Comparison of ENCODE assay signal across 35 cellular contexts in genomic region chr5:6049662-6050061, GRCh38.
DNase-seq lines count a peak whose midpoint lies in the region; ATAC-seq, FAIRE-seq and TF ChIP-seq lines count a peak whose summit lies in the region.
"Had no signal": no experiment of that assay in that cellular context is flagged by ENCODE, and none has a peak within 500 bp of the region (broad histone marks: within the 10 kb centered on the region; RNA-seq: fewer than 3 reads in every experiment).

No MANE protein-coding gene starts in this region.

- in situ Hi-C loops in HepG2 (cut with HindIII; ENCODE audit: extremely low pct_ligation_motif_present, low pct_unique_long_range_greater_than_20kb), result no loop called here
- in situ Hi-C loops in GM12878 (cut with MboI), result no loop called here
- in situ Hi-C loops in K562 (cut with MboI), result no loop called here

- SMC1A ChIA-PET in GM12878 (lab: Charles Lee; ENCODE audit: uncharacterized antibody, unreplicated experiment), result interaction anchor here (1.1 kb wide), 1 partner anchor 67 kb away, joined by 3 read pairs; no protein-coding TSS in a partner anchor

- no peak overlapping the region for H3K4me3 ChIP-seq in HepG2 (replicated peaks in 1 of 3; ENCODE audit: insufficient read depth in 1 of 3, low read depth in 2 of 3, low read length in 3 of 3)
- no peak overlapping the region for H3K4me3 ChIP-seq in right lobe of liver
- no peak overlapping the region for H3K4me3 ChIP-seq in GM12878
- no peak overlapping the region for H3K4me3 ChIP-seq in K562
- no peak overlapping the region for H3K4me3 ChIP-seq in effector memory CD4-positive, alpha-beta T cell (ENCODE audit: insufficient read depth, low read depth, low read length, poor library complexity, severe bottlenecking)
- H3K4me3 ChIP-seq: A549; BLaER1; BLaER1 treated with 17β-estradiol and CSF1 and Interleukin-3, amounts not matched to agents 10 nM and 100 nM had no signal

- H3K27me3 ChIP-seq in HepG2 (ENCODE audit: control insufficient read depth in 1 of 2, insufficient read depth in 2 of 2, low read length in 2 of 2), result 0 out of 5 replicates have a peak, but pooled peaks cover 0 to 8% of the 10 kb centered on the region in 2 experiments
- H3K27me3 ChIP-seq in right lobe of liver, result no peaks in the 10 kb centered on the region
- no peaks in the 10 kb centered on the region; a peak in 1 of 4 replicates for H3K27me3 ChIP-seq in GM12878 (replicated peaks in 1 of 2; ENCODE audit: control insufficient read depth in 2 of 2, insufficient read depth in 2 of 2, low read length in 1 of 2)
- peaks cover 10 to 16% of the 10 kb centered on the region in 2 experiments; a peak in 3 of 5 replicates for H3K27me3 ChIP-seq in K562 (ENCODE audit: control insufficient read depth in 2 of 2, insufficient read depth in 2 of 2, low read length in 2 of 2)
- H3K27me3 ChIP-seq in effector memory CD4-positive, alpha-beta T cell (replicated peaks; ENCODE audit: control insufficient read depth, insufficient read depth, low read length, poor library complexity, severe bottlenecking), result no peaks in the 10 kb centered on the region
- H3K27me3 ChIP-seq: BE2C; BLaER1; BLaER1 treated with 17β-estradiol and CSF1 and Interleukin-3, amounts not matched to agents 10 nM and 100 nM had no signal

- intact Hi-C loops in HepG2 (cut with micrococcal nuclease; ENCODE audit: unreplicated experiment) (no loop called here), right lobe of liver (cut with DNase I) (no loop called here), GM12878 (cut with micrococcal nuclease; ENCODE audit: unreplicated experiment) (no loop called here), K562 (cut with micrococcal nuclease) (no loop called here)

- FAIRE-seq in HepG2 (lab: Jason Lieb, UNC), result no peak
- no peak for FAIRE-seq in GM12878 (lab: Jason Lieb, UNC)
- FAIRE-seq in K562 (lab: Jason Lieb, UNC), result no peak
- peak; percentile 48 for FAIRE-seq in frontal cortex (lab: Jason Lieb, UNC)
- FAIRE-seq: A204.1, A549, D721Med had no signal

- no peaks in the 10 kb centered on the region for H3K4me1 ChIP-seq in HepG2 (ENCODE audit: insufficient read depth, low read length)
- no peaks in the 10 kb centered on the region for H3K4me1 ChIP-seq in right lobe of liver
- no peaks in the 10 kb centered on the region for H3K4me1 ChIP-seq in GM12878 (ENCODE audit: control insufficient read depth, insufficient read depth, low read length)
- H3K4me1 ChIP-seq in K562 (replicated peaks in 1 of 2; ENCODE audit: control insufficient read depth in 2 of 2, insufficient read depth in 2 of 2, low read length in 2 of 2), result no peaks in the 10 kb centered on the region
- H3K4me1 ChIP-seq in effector memory CD4-positive, alpha-beta T cell (ENCODE audit: control insufficient read depth, insufficient read depth, low read length, poor library complexity, severe bottlenecking), result no peaks in the 10 kb centered on the region
- H3K4me1 ChIP-seq: A549, BE2C, BLaER1, Caco-2 had no signal

- H2AFZ ChIP-seq in HepG2 (ENCODE audit: low read length) (no peak overlapping the region), GM12878 (ENCODE audit: control insufficient read depth, low read depth, low read length) (no peak overlapping the region), K562 (ENCODE audit: low read depth, low read length) (no peak overlapping the region)

- H3K27ac ChIP-seq in HepG2 (ENCODE audit: extremely low read length, insufficient read depth, low read length) (no peak overlapping the region), right lobe of liver (no peak overlapping the region), GM12878 (ENCODE audit: control insufficient read depth, insufficient read depth) (no peak overlapping the region), K562 (ENCODE audit: extremely low read depth, low read depth, low read length) (no peak overlapping the region)
- no peak overlapping the region for H3K27ac ChIP-seq in effector memory CD4-positive, alpha-beta T cell (ENCODE audit: insufficient read depth, low read length, poor library complexity, severe bottlenecking)
- H3K27ac ChIP-seq: 22Rv1; A549; BLaER1; BLaER1 treated with 17β-estradiol and CSF1 and Interleukin-3, amounts not matched to agents 10 nM and 100 nM; C4-2B had no signal

- CTCF ChIA-PET in HepG2 (lab: Yijun Ruan, JAX; ENCODE audit: low intra/inter-chr PET ratio, low total read pairs) (no interaction called here), GM12878 (lab: Yijun Ruan, JAX) (no interaction called here), K562 (lab: Yijun Ruan, JAX; ENCODE audit: low intra/inter-chr PET ratio) (no interaction called here)

- H3K36me3 ChIP-seq in HepG2 (replicated peaks in 1 of 2; ENCODE audit: control insufficient read depth in 1 of 2, insufficient read depth in 2 of 2, low read length in 2 of 2) (no peaks in the 10 kb centered on the region), right lobe of liver (no peaks in the 10 kb centered on the region), GM12878 (ENCODE audit: control insufficient read depth in 2 of 2, insufficient read depth in 2 of 2, low read length in 1 of 2) (no peaks in the 10 kb centered on the region), K562 (ENCODE audit: control insufficient read depth, insufficient read depth, low read length) (no peaks in the 10 kb centered on the region)
- no peaks in the 10 kb centered on the region for H3K36me3 ChIP-seq in effector memory CD4-positive, alpha-beta T cell (ENCODE audit: control insufficient read depth, insufficient read depth, low read length)
- H3K36me3 ChIP-seq: BE2C; BLaER1; BLaER1 treated with 17β-estradiol and CSF1 and Interleukin-3, amounts not matched to agents 10 nM and 100 nM had no signal

- H3K79me2 ChIP-seq in HepG2 (ENCODE audit: insufficient read depth, low read length), result no peaks in the 10 kb centered on the region
- no peaks in the 10 kb centered on the region for H3K79me2 ChIP-seq in GM12878 (ENCODE audit: control insufficient read depth, insufficient read depth, low read length)
- H3K79me2 ChIP-seq in K562 (ENCODE audit: control insufficient read depth, insufficient read depth, low read length), result no peaks in the 10 kb centered on the region

- TF ChIP-seq CTCF in HepG2 (CRISPR knock-in tag; IDR thresholded peaks at IDR 0.05), result no peak
- TF ChIP-seq CTCF in right lobe of liver (IDR thresholded peaks at IDR 0.05), result no peak
- TF ChIP-seq CTCF in GM12878 (IDR thresholded peaks at IDR 0.05 in 2 of 3, conservative IDR thresholded peaks at IDR 0.05 in 1 of 3; ENCODE audit: control insufficient read depth in 2 of 3, extremely low read depth in 1 of 3, insufficient read depth in 1 of 3, low read depth in 3 of 3, low read length in 3 of 3), result no peak
- no peak for TF ChIP-seq CTCF in K562 (IDR thresholded peaks at IDR 0.05 in 2 of 3, conservative IDR thresholded peaks at IDR 0.05 in 1 of 3; ENCODE audit: insufficient read depth in 2 of 3, low read depth in 1 of 3, low read length in 3 of 3)

- POLR2A ChIA-PET in HepG2 (lab: Yijun Ruan, JAX) (no interaction called here), GM12878 (lab: Charles Lee) (no interaction called here), K562 (lab: Yijun Ruan, JAX) (no interaction called here)

- RAD21 ChIA-PET in GM12878 (lab: Charles Lee; ENCODE audit: unreplicated experiment), result no interaction called here

- TF ChIP-seq RAD21 in HepG2 (CRISPR knock-in tag; IDR thresholded peaks at IDR 0.05) (no peak), GM12878 (IDR thresholded peaks at IDR 0.05; ENCODE audit: insufficient read depth, low read depth, low read length) (no peak), K562 (CRISPR knock-in tag; conservative IDR thresholded peaks at IDR 0.05 in 1 of 2, IDR thresholded peaks at IDR 0.05 in 1 of 2) (no peak)

- H4K20me1 ChIP-seq in HepG2 (ENCODE audit: insufficient read depth, low read length) (no peaks in the 10 kb centered on the region), GM12878 (ENCODE audit: control insufficient read depth, insufficient read depth) (no peaks in the 10 kb centered on the region), K562 (replicated peaks; ENCODE audit: control insufficient read depth, insufficient read depth, low read length) (no peaks in the 10 kb centered on the region)
- H4K20me1 ChIP-seq: BLaER1; BLaER1 treated with 17β-estradiol and CSF1 and Interleukin-3, amounts not matched to agents 10 nM and 100 nM had no signal

- H3K9ac ChIP-seq in HepG2 (ENCODE audit: insufficient read depth, low read depth, low read length), result no peak overlapping the region
- H3K9ac ChIP-seq in GM12878 (ENCODE audit: control insufficient read depth, insufficient read depth, low read length), result no peak overlapping the region
- H3K9ac ChIP-seq in K562 (ENCODE audit: insufficient read depth in 1 of 2, low read depth in 2 of 2, low read length in 2 of 2), result no peak overlapping the region
- H3K9ac ChIP-seq: BLaER1; BLaER1 treated with 17β-estradiol and CSF1 and Interleukin-3, amounts not matched to agents 10 nM and 100 nM had no signal

- TF ChIP-seq EP300 in HepG2 (IDR thresholded peaks at IDR 0.05; ENCODE audit: low read depth in 2 of 2, low read length in 2 of 2) (no peak), HepG2 (CRISPR knock-in tag; IDR thresholded peaks at IDR 0.05; ENCODE audit: borderline replicate concordance) (no peak), GM12878 (IDR thresholded peaks at IDR 0.05; ENCODE audit: borderline replicate concordance in 1 of 2, control insufficient read depth in 1 of 2, low read depth in 2 of 2, low read length in 2 of 2) (no peak), K562 (IDR thresholded peaks at IDR 0.05; ENCODE audit: low read length) (no peak)

- 2% methylated on average over 4 of the region's 4 CpGs for WGBS in HepG2 (ENCODE audit: low lambda C conversion rate)
- WGBS in right lobe of liver (ENCODE audit: insufficient coverage, low coverage, low lambda C conversion rate, missing lambda C conversion rate), result 60% methylated on average over 4 of the region's 4 CpGs
- 31% methylated on average over 4 of the region's 4 CpGs for WGBS in GM12878 (ENCODE audit: insufficient coverage, insufficient replicate concordance, low lambda C conversion rate, missing lambda C conversion rate)
- 0% methylated on average over 4 of the region's 4 CpGs for WGBS in K562 (ENCODE audit: insufficient coverage, low coverage, missing lambda C conversion rate)

- BruUV-seq in HepG2 (replicated peaks; lab: Mats Ljungman, UMichigan), result no TSS peak
- no TSS peak for BruUV-seq in GM12878 (replicated peaks; lab: Mats Ljungman, UMichigan)
- no TSS peak for BruUV-seq in K562 (replicated peaks; lab: Mats Ljungman, UMichigan)

- H3K4me2 ChIP-seq in HepG2 (ENCODE audit: low read depth, low read length) (no peak overlapping the region), GM12878 (ENCODE audit: control insufficient read depth, insufficient read depth) (no peak overlapping the region), K562 (ENCODE audit: insufficient read depth, low read length) (no peak overlapping the region)
- H3K4me2 ChIP-seq: A549; BLaER1; BLaER1 treated with 17β-estradiol and CSF1 and Interleukin-3, amounts not matched to agents 10 nM and 100 nM had no signal

- TF ChIP-seq POLR2A in HepG2 (IDR thresholded peaks at IDR 0.05; ENCODE audit: insufficient read depth in 1 of 2, low read depth in 2 of 2, low read length in 2 of 2) (no peak), right lobe of liver (IDR thresholded peaks at IDR 0.05) (no peak), GM12878 (IDR thresholded peaks at IDR 0.05; ENCODE audit: low read depth, low read length) (no peak), K562 (conservative IDR thresholded peaks at IDR 0.05) (no peak)

- H3K9me3 ChIP-seq in HepG2 (ENCODE audit: low read length) (no peaks in the 10 kb centered on the region), right lobe of liver (no peaks in the 10 kb centered on the region), GM12878 (replicated peaks; ENCODE audit: control insufficient read depth, insufficient read depth, low read length) (no peaks in the 10 kb centered on the region), K562 (replicated peaks; ENCODE audit: control insufficient read depth, insufficient read depth, low read depth, low read length) (no peaks in the 10 kb centered on the region)
- H3K9me3 ChIP-seq in effector memory CD4-positive, alpha-beta T cell (ENCODE audit: control insufficient read depth, low read length), result no peaks in the 10 kb centered on the region
- H3K9me3 ChIP-seq: A549, BE2C, BLaER1, Caco-2 had no signal

- DNase-seq in HepG2 (ENCODE audit: low spot score) (no peak), right lobe of liver (no peak), GM12878 (ENCODE audit: low read depth, low spot score) (no peak), K562 (ENCODE audit: extremely low read depth in 1 of 4, low spot score in 3 of 4) (no peak), frontal cortex (ENCODE audit: low spot score in 2 of 2) (no peak), NCI-H1694 (lab: John Stamatoyannopoulos, UW) (no peak), NCI-H1694 treated with DMSO at 0.1 percent for 48 hours (lab: John Stamatoyannopoulos, UW) (no peak)
- DNase-seq in effector memory CD4-positive, alpha-beta T cell, result no peak
- DNase-seq: 8988T; ACHN; AML-193; BE2C; C1 segment of cervical spinal cord; Caco-2; Calu3; CD4-positive, alpha-beta memory T cell; CD4-positive, alpha-beta T cell; CD4-positive, CD25-positive, alpha-beta regulatory T cell; CD8-positive, alpha-beta memory T cell; CD8-positive, alpha-beta T cell; COR-L47; DMS 273 treated with DMSO at 0.1 percent for 48 hours; DMS153; DMS53; DMS79; DMS79 treated with DMSO at 0.1 percent for 48 hours; DND-41; EL had no signal

- no peak for ATAC-seq in HepG2
- no peak for ATAC-seq in right lobe of liver
- no peak for ATAC-seq in GM12878
- ATAC-seq in K562, result no peak
- ATAC-seq: A549; CD8-positive, alpha-beta T cell had no signal

- no peaks in the 10 kb centered on the region for H3K9me1 ChIP-seq in K562 (ENCODE audit: control insufficient read depth, insufficient read depth, low read length)
